ENCODE assay signal across 1 cellular context in genomic region chr19:2049741-2050348, GRCh38.
TF ChIP-seq lines count a peak whose summit lies in the region.

No MANE protein-coding gene starts in this region.

TF ChIP-seq in GM12878, 131 proteins besides CTCF, POLR2A, EP300 and RAD21 (continues in another document):
- TF ChIP-seq BCL11A (IDR thresholded peaks at IDR 0.05; ENCODE audit: low read depth, low read length), result 0 out of 2 replicates have a peak, but pooled peaks have one; percentile 5
- no peak for TF ChIP-seq ATF3 (IDR thresholded peaks at IDR 0.05; ENCODE audit: borderline replicate concordance, extremely low read depth, low read depth, low read length)
- peak; percentile 52; the same call in 1 of the 2 replicates for TF ChIP-seq EED (IDR thresholded peaks at IDR 0.05; ENCODE audit: low read depth)
- TF ChIP-seq MYC (IDR thresholded peaks at IDR 0.05; ENCODE audit: insufficient read depth, insufficient read length, insufficient replicate concordance, low read length, severe bottlenecking), result no peak
- no peak for TF ChIP-seq ESRRA (IDR thresholded peaks at IDR 0.05; ENCODE audit: low read length)
- no peak; the same call in 1 of the 2 replicates for TF ChIP-seq ZBTB40 (IDR thresholded peaks at IDR 0.05; ENCODE audit: borderline replicate concordance)
- no peak for TF ChIP-seq MYB (IDR thresholded peaks at IDR 0.05; ENCODE audit: borderline replicate concordance, low read depth, low read length)
- TF ChIP-seq BHLHE40 (IDR thresholded peaks at IDR 0.05; ENCODE audit: borderline replicate concordance in 1 of 2, low read depth in 2 of 2, low read length in 1 of 2), result peak; percentile 39 to 44; a peak in 1 of 4 replicates
- TF ChIP-seq MEF2B (IDR thresholded peaks at IDR 0.05; ENCODE audit: partially characterized antibody, poor library complexity, severe bottlenecking), result peak; percentile 49
- no peak for TF ChIP-seq HCFC1 (IDR thresholded peaks at IDR 0.05; ENCODE audit: low read length)
- no peak for TF ChIP-seq MEF2A (IDR thresholded peaks at IDR 0.05; ENCODE audit: insufficient read depth, low read depth, low read length)
- TF ChIP-seq E2F8 (IDR thresholded peaks at IDR 0.05; ENCODE audit: low read depth, partially characterized antibody), result no peak
- TF ChIP-seq ZSCAN29 (IDR thresholded peaks at IDR 0.05), result no peak
- TF ChIP-seq HDAC2 (IDR thresholded peaks at IDR 0.05), result no peak
- TF ChIP-seq, protein P1, sequence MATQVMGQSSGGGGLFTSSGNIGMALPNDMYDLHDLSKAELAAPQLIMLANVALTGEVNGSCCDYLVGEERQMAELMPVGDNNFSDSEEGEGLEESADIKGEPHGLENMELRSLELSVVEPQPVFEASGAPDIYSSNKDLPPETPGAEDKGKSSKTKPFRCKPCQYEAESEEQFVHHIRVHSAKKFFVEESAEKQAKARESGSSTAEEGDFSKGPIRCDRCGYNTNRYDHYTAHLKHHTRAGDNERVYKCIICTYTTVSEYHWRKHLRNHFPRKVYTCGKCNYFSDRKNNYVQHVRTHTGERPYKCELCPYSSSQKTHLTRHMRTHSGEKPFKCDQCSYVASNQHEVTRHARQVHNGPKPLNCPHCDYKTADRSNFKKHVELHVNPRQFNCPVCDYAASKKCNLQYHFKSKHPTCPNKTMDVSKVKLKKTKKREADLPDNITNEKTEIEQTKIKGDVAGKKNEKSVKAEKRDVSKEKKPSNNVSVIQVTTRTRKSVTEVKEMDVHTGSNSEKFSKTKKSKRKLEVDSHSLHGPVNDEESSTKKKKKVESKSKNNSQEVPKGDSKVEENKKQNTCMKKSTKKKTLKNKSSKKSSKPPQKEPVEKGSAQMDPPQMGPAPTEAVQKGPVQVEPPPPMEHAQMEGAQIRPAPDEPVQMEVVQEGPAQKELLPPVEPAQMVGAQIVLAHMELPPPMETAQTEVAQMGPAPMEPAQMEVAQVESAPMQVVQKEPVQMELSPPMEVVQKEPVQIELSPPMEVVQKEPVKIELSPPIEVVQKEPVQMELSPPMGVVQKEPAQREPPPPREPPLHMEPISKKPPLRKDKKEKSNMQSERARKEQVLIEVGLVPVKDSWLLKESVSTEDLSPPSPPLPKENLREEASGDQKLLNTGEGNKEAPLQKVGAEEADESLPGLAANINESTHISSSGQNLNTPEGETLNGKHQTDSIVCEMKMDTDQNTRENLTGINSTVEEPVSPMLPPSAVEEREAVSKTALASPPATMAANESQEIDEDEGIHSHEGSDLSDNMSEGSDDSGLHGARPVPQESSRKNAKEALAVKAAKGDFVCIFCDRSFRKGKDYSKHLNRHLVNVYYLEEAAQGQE (IDR thresholded peaks at IDR 0.05; ENCODE audit: low read depth, low read length), result no peak
- TF ChIP-seq NR2C2 (IDR thresholded peaks at IDR 0.05; ENCODE audit: borderline replicate concordance, control insufficient read depth, insufficient read length, low read depth), result no peak
- TF ChIP-seq, protein P2, sequence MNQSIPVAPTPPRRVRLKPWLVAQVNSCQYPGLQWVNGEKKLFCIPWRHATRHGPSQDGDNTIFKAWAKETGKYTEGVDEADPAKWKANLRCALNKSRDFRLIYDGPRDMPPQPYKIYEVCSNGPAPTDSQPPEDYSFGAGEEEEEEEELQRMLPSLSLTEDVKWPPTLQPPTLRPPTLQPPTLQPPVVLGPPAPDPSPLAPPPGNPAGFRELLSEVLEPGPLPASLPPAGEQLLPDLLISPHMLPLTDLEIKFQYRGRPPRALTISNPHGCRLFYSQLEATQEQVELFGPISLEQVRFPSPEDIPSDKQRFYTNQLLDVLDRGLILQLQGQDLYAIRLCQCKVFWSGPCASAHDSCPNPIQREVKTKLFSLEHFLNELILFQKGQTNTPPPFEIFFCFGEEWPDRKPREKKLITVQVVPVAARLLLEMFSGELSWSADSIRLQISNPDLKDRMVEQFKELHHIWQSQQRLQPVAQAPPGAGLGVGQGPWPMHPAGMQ (IDR thresholded peaks at IDR 0.05; ENCODE audit: borderline replicate concordance), result no peak
- no peak for TF ChIP-seq MXI1 (IDR thresholded peaks at IDR 0.05; ENCODE audit: low read depth, low read length)
- peak; percentile 49; the same call in 1 of the 2 replicates for TF ChIP-seq POLR2AphosphoS5 (IDR thresholded peaks at IDR 0.05; ENCODE audit: low read length)
- TF ChIP-seq SPI1 (IDR thresholded peaks at IDR 0.05; ENCODE audit: borderline replicate concordance, insufficient read depth, low read depth, low read length), result peak; percentile 42; the same call in 1 of the 2 replicates
- TF ChIP-seq SRF (IDR thresholded peaks at IDR 0.05; ENCODE audit: low read depth in 2 of 2, low read length in 2 of 2), result no peak
- TF ChIP-seq RCOR1 (conservative IDR thresholded peaks at IDR 0.05; ENCODE audit: low read depth, low read length), result no peak
- 0 out of 2 replicates have a peak, but pooled peaks have one; percentile 15 for TF ChIP-seq ZBED1 (IDR thresholded peaks at IDR 0.05; ENCODE audit: borderline replicate concordance)
- peak; percentile 47; the same call in 1 of the 2 replicates for TF ChIP-seq POLR2AphosphoS2 (IDR thresholded peaks at IDR 0.05; ENCODE audit: low read depth, low read length)
- no peak for TF ChIP-seq TBL1XR1 (IDR thresholded peaks at IDR 0.05; ENCODE audit: low read depth, low read length)
- TF ChIP-seq, protein P3, sequence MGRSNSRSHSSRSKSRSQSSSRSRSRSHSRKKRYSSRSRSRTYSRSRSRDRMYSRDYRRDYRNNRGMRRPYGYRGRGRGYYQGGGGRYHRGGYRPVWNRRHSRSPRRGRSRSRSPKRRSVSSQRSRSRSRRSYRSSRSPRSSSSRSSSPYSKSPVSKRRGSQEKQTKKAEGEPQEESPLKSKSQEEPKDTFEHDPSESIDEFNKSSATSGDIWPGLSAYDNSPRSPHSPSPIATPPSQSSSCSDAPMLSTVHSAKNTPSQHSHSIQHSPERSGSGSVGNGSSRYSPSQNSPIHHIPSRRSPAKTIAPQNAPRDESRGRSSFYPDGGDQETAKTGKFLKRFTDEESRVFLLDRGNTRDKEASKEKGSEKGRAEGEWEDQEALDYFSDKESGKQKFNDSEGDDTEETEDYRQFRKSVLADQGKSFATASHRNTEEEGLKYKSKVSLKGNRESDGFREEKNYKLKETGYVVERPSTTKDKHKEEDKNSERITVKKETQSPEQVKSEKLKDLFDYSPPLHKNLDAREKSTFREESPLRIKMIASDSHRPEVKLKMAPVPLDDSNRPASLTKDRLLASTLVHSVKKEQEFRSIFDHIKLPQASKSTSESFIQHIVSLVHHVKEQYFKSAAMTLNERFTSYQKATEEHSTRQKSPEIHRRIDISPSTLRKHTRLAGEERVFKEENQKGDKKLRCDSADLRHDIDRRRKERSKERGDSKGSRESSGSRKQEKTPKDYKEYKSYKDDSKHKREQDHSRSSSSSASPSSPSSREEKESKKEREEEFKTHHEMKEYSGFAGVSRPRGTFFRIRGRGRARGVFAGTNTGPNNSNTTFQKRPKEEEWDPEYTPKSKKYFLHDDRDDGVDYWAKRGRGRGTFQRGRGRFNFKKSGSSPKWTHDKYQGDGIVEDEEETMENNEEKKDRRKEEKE (IDR thresholded peaks at IDR 0.05), result no peak
- TF ChIP-seq POU2F2 (IDR thresholded peaks at IDR 0.05; ENCODE audit: borderline replicate concordance, low read depth, low read length), result peak; percentile 15; the same call in 1 of the 3 replicates
- no peak for TF ChIP-seq IRF3 (IDR thresholded peaks at IDR 0.05)
- no peak for TF ChIP-seq ZNF274 (IDR thresholded peaks at IDR 0.05; ENCODE audit: insufficient read depth, insufficient read length)
- TF ChIP-seq SUPT20H (IDR thresholded peaks at IDR 0.05; ENCODE audit: borderline replicate concordance, control insufficient read depth, low read depth, low read length), result no peak
- TF ChIP-seq TAF1 (IDR thresholded peaks at IDR 0.05; ENCODE audit: borderline replicate concordance, low read depth, low read length), result 0 out of 2 replicates have a peak, but pooled peaks have one; percentile 24
- TF ChIP-seq SMC3 (IDR thresholded peaks at IDR 0.05; ENCODE audit: borderline replicate concordance, low read length), result no peak
- TF ChIP-seq, protein P4, sequence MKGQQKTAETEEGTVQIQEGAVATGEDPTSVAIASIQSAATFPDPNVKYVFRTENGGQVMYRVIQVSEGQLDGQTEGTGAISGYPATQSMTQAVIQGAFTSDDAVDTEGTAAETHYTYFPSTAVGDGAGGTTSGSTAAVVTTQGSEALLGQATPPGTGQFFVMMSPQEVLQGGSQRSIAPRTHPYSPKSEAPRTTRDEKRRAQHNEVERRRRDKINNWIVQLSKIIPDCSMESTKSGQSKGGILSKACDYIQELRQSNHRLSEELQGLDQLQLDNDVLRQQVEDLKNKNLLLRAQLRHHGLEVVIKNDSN (IDR thresholded peaks at IDR 0.05; ENCODE audit: borderline replicate concordance, extremely low read length, insufficient read depth, low read depth, low read length), result no peak
- TF ChIP-seq DPF2 (IDR thresholded peaks at IDR 0.05), result 0 out of 2 replicates have a peak, but pooled peaks have one; percentile 62
- no peak for TF ChIP-seq KAT2A (conservative IDR thresholded peaks at IDR 0.05; ENCODE audit: control insufficient read depth, low read depth, low read length)
- TF ChIP-seq RAD51 (IDR thresholded peaks at IDR 0.05), result no peak
- peak; percentile 28; the same call in 1 of the 2 replicates for TF ChIP-seq BMI1 (IDR thresholded peaks at IDR 0.05; ENCODE audit: borderline replicate concordance)
- TF ChIP-seq, protein P5, sequence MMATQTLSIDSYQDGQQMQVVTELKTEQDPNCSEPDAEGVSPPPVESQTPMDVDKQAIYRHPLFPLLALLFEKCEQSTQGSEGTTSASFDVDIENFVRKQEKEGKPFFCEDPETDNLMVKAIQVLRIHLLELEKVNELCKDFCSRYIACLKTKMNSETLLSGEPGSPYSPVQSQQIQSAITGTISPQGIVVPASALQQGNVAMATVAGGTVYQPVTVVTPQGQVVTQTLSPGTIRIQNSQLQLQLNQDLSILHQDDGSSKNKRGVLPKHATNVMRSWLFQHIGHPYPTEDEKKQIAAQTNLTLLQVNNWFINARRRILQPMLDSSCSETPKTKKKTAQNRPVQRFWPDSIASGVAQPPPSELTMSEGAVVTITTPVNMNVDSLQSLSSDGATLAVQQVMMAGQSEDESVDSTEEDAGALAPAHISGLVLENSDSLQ (IDR thresholded peaks at IDR 0.05), result no peak
- TF ChIP-seq SIX5 (IDR thresholded peaks at IDR 0.05; ENCODE audit: low read depth, low read length, severe bottlenecking), result no peak
